In genomic region chr3:37671926-37672325, GRCh38 we compare ENCODE assay signal across 34 cellular contexts.
"Had no signal": no experiment of that assay in that cellular context is flagged by ENCODE, and none has a peak within 500 bp of the region (broad histone marks: within the 10 kb centered on the region; RNA-seq: fewer than 3 reads in every experiment).

No MANE protein-coding gene starts in this region.

- H3K36me3 Mint-ChIP-seq: activated CD4-positive, alpha-beta memory T cell treated with anti-CD3 and anti-CD28 coated beads for 36 hours; activated CD8-positive, alpha-beta memory T cell treated with anti-CD3 and anti-CD28 coated beads, Interleukin-2, amount 10 ng/mL, durations not matched to agents 7 days and 5 days; activated naive CD4-positive, alpha-beta T cell treated with anti-CD3 and anti-CD28 coated beads, Interleukin-2, amount 10 ng/mL, durations not matched to agents 7 days and 5 days; activated naive CD4-positive, alpha-beta T cell treated with anti-CD3 and anti-CD28 coated beads, Interleukin-2, amount 50 U/mL, for 72 hours; activated naive CD8-positive, alpha-beta T cell treated with anti-CD3 and anti-CD28 coated beads, Interleukin-2, amount 10 ng/mL, durations not matched to agents 7 days and 5 days; brain had no signal

- H3K4me1 ChIP-seq: foreskin keratinocyte had no signal

- H3K27me3 ChIP-seq: ascending aorta, breast epithelium, cardiac muscle cell, gastrocnemius medialis had no signal

- H3K36me3 ChIP-seq: ascending aorta, breast epithelium, cardiac muscle cell, gastrocnemius medialis, WERI-Rb-1 had no signal

- H3K9me3 ChIP-seq: ascending aorta, breast epithelium, gastrocnemius medialis had no signal

- ATAC-seq: activated CD4-positive, CD25-positive, alpha-beta regulatory T cell treated with anti-CD3 and anti-CD28 coated beads, Interleukin-2, amount 50 U/mL, for 24 hours; activated CD8-positive, alpha-beta memory T cell treated with anti-CD3 and anti-CD28 coated beads, Interleukin-2, amount 10 ng/mL, durations not matched to agents 7 days and 5 days; activated CD8-positive, alpha-beta T cell treated with anti-CD3 and anti-CD28 coated beads, Interleukin-2, amount 10 ng/mL, durations not matched to agents 7 days and 5 days; activated naive CD4-positive, alpha-beta T cell treated with anti-CD3 and anti-CD28 coated beads, Interleukin-2, amount 50 U/mL, for 72 hours; esophagus mucosa; foreskin keratinocyte; gastrocnemius medialis; T-helper 17 cell had no signal

- DNase-seq: activated B cell treated with CpG ODN at 0.5 μM for 24 hours; activated CD4-positive, alpha-beta memory T cell treated with anti-CD3 and anti-CD28 coated beads for 36 hours; activated CD4-positive, alpha-beta T cell treated with anti-CD3 and anti-CD28 coated beads, Interleukin-2, amount 10 ng/mL, durations not matched to agents 24 days and 14 days; activated CD8-positive, alpha-beta memory T cell treated with anti-CD3 and anti-CD28 coated beads, Interleukin-2, amount 10 ng/mL, durations not matched to agents 7 days and 5 days; activated CD8-positive, alpha-beta memory T cell treated with anti-CD3 and anti-CD28 coated beads, Interleukin-2, amount 50 U/mL, for 4 hours; activated CD8-positive, alpha-beta T cell treated with anti-CD3 and anti-CD28 coated beads, Interleukin-2, amount 10 ng/mL, durations not matched to agents 7 days and 5 days; activated effector memory CD4-positive, alpha-beta T cell treated with anti-CD3 and anti-CD28 coated beads, Interleukin-2, amount 50 U/mL, for 16 hours; activated naive CD4-positive, alpha-beta T cell; activated naive CD4-positive, alpha-beta T cell treated with anti-CD3 and anti-CD28 coated beads, Interleukin-2, amount 10 ng/mL, durations not matched to agents 7 days and 5 days; activated naive CD8-positive, alpha-beta T cell treated with anti-CD3 and anti-CD28 coated beads, Interleukin-2, amount 10 ng/mL, durations not matched to agents 7 days and 5 days; activated T-cell treated with anti-CD3 and anti-CD28 coated beads, Interleukin-2, amount 50 U/mL, for 1 hour; activated T-cell treated with anti-CD3 and anti-CD28 coated beads, Interleukin-2, amount 50 U/mL, for 48 hours; dorsolateral prefrontal cortex; effector memory CD4-positive, alpha-beta T cell; endodermal cell; foreskin keratinocyte; gastrocnemius medialis; T-helper 1 cell; T-helper 17 cell; T1000; WERI-Rb-1 had no signal

- H3K4me3 ChIP-seq: ascending aorta, breast epithelium, cardiac muscle cell, coronary artery, dorsolateral prefrontal cortex, gastrocnemius medialis had no signal

- H3K4me3 Mint-ChIP-seq: activated B cell treated with CpG ODN at 0.5 μM for 24 hours; activated CD4-positive, alpha-beta memory T cell treated with anti-CD3 and anti-CD28 coated beads for 36 hours; activated CD4-positive, alpha-beta T cell treated with anti-CD3 and anti-CD28 coated beads, Interleukin-2, amount 10 ng/mL, durations not matched to agents 24 days and 14 days; activated CD8-positive, alpha-beta memory T cell treated with anti-CD3 and anti-CD28 coated beads, Interleukin-2, amount 10 ng/mL, durations not matched to agents 7 days and 5 days; activated CD8-positive, alpha-beta T cell treated with anti-CD3 and anti-CD28 coated beads, Interleukin-2, amount 10 ng/mL, durations not matched to agents 7 days and 5 days; activated naive CD4-positive, alpha-beta T cell treated with anti-CD3 and anti-CD28 coated beads, Interleukin-2, amount 10 ng/mL, durations not matched to agents 7 days and 5 days; activated naive CD8-positive, alpha-beta T cell treated with anti-CD3 and anti-CD28 coated beads, Interleukin-2, amount 10 ng/mL, durations not matched to agents 7 days and 5 days; activated T-helper 1 cell treated with anti-CD3 and anti-CD28 coated beads, Interleukin-12 subunit alpha, Interleukin-12 subunit beta, Interleukin-2, Interleukin-4 antibody, amounts not matched to agents 30 ng/mL and 10 ng/mL and 1 ng/mL, durations not matched to agents 14 hours and 24 hours and 36 hours; central memory CD8-positive, alpha-beta T cell; dendritic cell treated with granulocyte-macrophage colony-stimulating factor and Interleukin-4, amounts not matched to agents 40 ng/mL and 50 ng/mL, for 4 days; endodermal cell; T-helper 17 cell; T-helper 2 cell treated with Interferon-gamma antibody and Interleukin-4, amounts not matched to agents 5 μg/mL and 100 μg/mL, for 36 hours had no signal

- H3K27ac ChIP-seq: breast epithelium, cardiac muscle cell, coronary artery, dorsolateral prefrontal cortex, foreskin keratinocyte, gastrocnemius medialis, WERI-Rb-1 had no signal

- H3K4me1 Mint-ChIP-seq: activated B cell treated with CpG ODN at 0.5 μM for 24 hours; activated CD4-positive, alpha-beta T cell treated with anti-CD3 and anti-CD28 coated beads, Interleukin-2, amount 10 ng/mL, durations not matched to agents 24 days and 14 days; activated CD8-positive, alpha-beta memory T cell treated with anti-CD3 and anti-CD28 coated beads, Interleukin-2, amount 10 ng/mL, durations not matched to agents 7 days and 5 days; activated naive CD4-positive, alpha-beta T cell treated with anti-CD3 and anti-CD28 coated beads, Interleukin-2, amount 10 ng/mL, durations not matched to agents 7 days and 5 days; activated naive CD8-positive, alpha-beta T cell treated with anti-CD3 and anti-CD28 coated beads, Interleukin-2, amount 10 ng/mL, durations not matched to agents 7 days and 5 days; central memory CD8-positive, alpha-beta T cell; T-helper 17 cell had no signal

- H3K27ac Mint-ChIP-seq: activated B cell treated with CpG ODN at 0.5 μM for 24 hours; activated CD4-positive, alpha-beta memory T cell treated with anti-CD3 and anti-CD28 coated beads for 36 hours; activated CD4-positive, alpha-beta T cell treated with anti-CD3 and anti-CD28 coated beads, Interleukin-2, amount 10 ng/mL, durations not matched to agents 24 days and 14 days; activated CD8-positive, alpha-beta memory T cell treated with anti-CD3 and anti-CD28 coated beads, Interleukin-2, amount 10 ng/mL, durations not matched to agents 7 days and 5 days; activated CD8-positive, alpha-beta T cell treated with anti-CD3 and anti-CD28 coated beads, Interleukin-2, amount 10 ng/mL, durations not matched to agents 7 days and 5 days; activated naive CD4-positive, alpha-beta T cell treated with anti-CD3 and anti-CD28 coated beads, Interleukin-2, amount 10 ng/mL, durations not matched to agents 7 days and 5 days; activated naive CD4-positive, alpha-beta T cell treated with anti-CD3 and anti-CD28 coated beads, Interleukin-2, amount 50 U/mL, for 72 hours; activated naive CD8-positive, alpha-beta T cell treated with anti-CD3 and anti-CD28 coated beads, Interleukin-2, amount 10 ng/mL, durations not matched to agents 7 days and 5 days; activated T-helper 1 cell treated with anti-CD3 and anti-CD28 coated beads, Interleukin-12 subunit alpha, Interleukin-12 subunit beta, Interleukin-2, Interleukin-4 antibody, amounts not matched to agents 30 ng/mL and 10 ng/mL and 1 ng/mL, durations not matched to agents 14 hours and 24 hours and 36 hours; activated T-helper 2 cell treated with anti-CD3 and anti-CD28 coated beads, Interferon-gamma antibody, Interleukin-2, Interleukin-4, amounts not matched to agents 10 μg/mL and 5 μg/mL and 100 μg/mL, durations not matched to agents 14 hours and 24 hours and 36 hours; brain; dendritic cell treated with granulocyte-macrophage colony-stimulating factor and Interleukin-4, amounts not matched to agents 40 ng/mL and 50 ng/mL, for 4 days; endodermal cell; T-helper 17 cell; T-helper 2 cell treated with Interferon-gamma antibody and Interleukin-4, amounts not matched to agents 5 μg/mL and 100 μg/mL, for 36 hours had no signal

- H3K9me3 Mint-ChIP-seq: activated B cell treated with CpG ODN at 0.5 μM for 24 hours; activated CD4-positive, alpha-beta memory T cell treated with anti-CD3 and anti-CD28 coated beads for 36 hours; activated CD4-positive, alpha-beta T cell treated with anti-CD3 and anti-CD28 coated beads, Interleukin-2, amount 10 ng/mL, durations not matched to agents 24 days and 14 days; activated naive CD4-positive, alpha-beta T cell treated with anti-CD3 and anti-CD28 coated beads, Interleukin-2, amount 10 ng/mL, durations not matched to agents 7 days and 5 days; activated naive CD4-positive, alpha-beta T cell treated with anti-CD3 and anti-CD28 coated beads, Interleukin-2, amount 50 U/mL, for 72 hours; activated naive CD8-positive, alpha-beta T cell treated with anti-CD3 and anti-CD28 coated beads, Interleukin-2, amount 10 ng/mL, durations not matched to agents 7 days and 5 days; activated T-helper 1 cell treated with anti-CD3 and anti-CD28 coated beads, Interleukin-12 subunit alpha, Interleukin-12 subunit beta, Interleukin-2, Interleukin-4 antibody, amounts not matched to agents 30 ng/mL and 10 ng/mL and 1 ng/mL, durations not matched to agents 14 hours and 24 hours and 36 hours; activated T-helper 2 cell treated with anti-CD3 and anti-CD28 coated beads, Interferon-gamma antibody, Interleukin-2, Interleukin-4, amounts not matched to agents 10 μg/mL and 5 μg/mL and 100 μg/mL, durations not matched to agents 14 hours and 24 hours and 36 hours; central memory CD8-positive, alpha-beta T cell; dendritic cell treated with granulocyte-macrophage colony-stimulating factor and Interleukin-4, amounts not matched to agents 40 ng/mL and 50 ng/mL, for 4 days; endodermal cell; T-helper 2 cell treated with Interferon-gamma antibody and Interleukin-4, amounts not matched to agents 5 μg/mL and 100 μg/mL, for 36 hours had no signal
